Comparison of ENCODE assay signal across 8 cellular contexts in the genomic region with DNA sequence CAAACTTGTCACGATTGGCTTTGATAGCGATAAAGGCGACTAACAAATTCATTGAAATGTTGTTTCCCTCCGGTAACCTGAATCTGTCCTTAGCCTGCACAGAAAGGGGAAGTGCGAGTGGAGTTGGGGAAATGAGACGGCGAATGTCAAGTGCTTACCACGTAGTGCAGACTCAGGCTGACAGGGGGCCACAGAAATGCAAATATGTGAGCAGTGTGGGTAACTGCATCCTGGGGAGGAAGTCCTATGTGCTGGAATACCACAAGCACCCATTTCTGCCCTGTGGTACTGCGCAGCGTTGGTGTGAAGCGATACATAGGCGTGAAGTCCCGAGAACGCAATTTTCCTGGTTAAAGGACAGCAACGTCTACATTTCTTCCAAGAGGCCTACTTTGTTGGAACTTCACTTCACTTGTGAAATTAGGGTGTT. TPM values are rescaled to one million over a fixed set of nuclear protein-coding genes. Genes with fewer than 3 reads are reported as not detected.
DNase-seq lines count a peak whose midpoint lies in the region; ATAC-seq and TF ChIP-seq lines count a peak whose summit lies in the region.

No MANE protein-coding gene starts in this region.

- H3K27ac ChIP-seq in Peyer's patch (peak overlapping the region; percentile 97 to 99 (median 98)), testis (peak overlapping the region; percentile 59 to 95)

- H3K9me3 ChIP-seq in BE2C: no peaks in the 10 kb centered on the region
- H3K9me3 ChIP-seq in Peyer's patch: no peaks in the 10 kb centered on the region
- H3K9me3 ChIP-seq in testis: no peaks in the 10 kb centered on the region

- H3K27me3 Mint-ChIP-seq in activated T-helper 2 cell treated with anti-CD3 and anti-CD28 coated beads, Interferon-gamma antibody, Interleukin-2, Interleukin-4, amounts not matched to agents 10 μg/mL and 5 μg/mL and 100 μg/mL, durations not matched to agents 14 hours and 24 hours and 36 hours (ENCODE audit: low read depth): no peaks in the 10 kb centered on the region
- no peaks in the 10 kb centered on the region for H3K27me3 Mint-ChIP-seq in neural crest cell (ENCODE audit: low read depth)

- H3K36me3 ChIP-seq in BE2C: peaks cover 14% of the 10 kb centered on the region
- H3K36me3 ChIP-seq in Peyer's patch: peaks cover 0 to 16% (median 0%) of the 10 kb centered on the region in 3 donors
- no peaks in the 10 kb centered on the region for H3K36me3 ChIP-seq in testis (ENCODE audit: low read depth, missing control alignments)

- TF ChIP-seq CTCF in BE2C (IDR thresholded peaks at IDR 0.05; ENCODE audit: low read depth, low read length) (no peak), Peyer's patch (IDR thresholded peaks at IDR 0.05) (peak in 2 of 6 experiments; percentile 19 to 23), fibroblast of villous mesenchyme (IDR thresholded peaks at IDR 0.05; ENCODE audit: insufficient read depth, low read depth, low read length) (peak; percentile 11), neural crest cell (conservative IDR thresholded peaks at IDR 0.05) (no peak), testis (IDR thresholded peaks at IDR 0.05) (no peak)

- WGBS in testis, 2 donors: 0 to 2% methylated on average over 15 of the region's 15 CpGs

- H3K4me1 Mint-ChIP-seq in activated T-helper 2 cell treated with anti-CD3 and anti-CD28 coated beads, Interferon-gamma antibody, Interleukin-2, Interleukin-4, amounts not matched to agents 10 μg/mL and 5 μg/mL and 100 μg/mL, durations not matched to agents 14 hours and 24 hours and 36 hours (ENCODE audit: low read depth): peaks cover 41% of the 10 kb centered on the region
- peaks cover 19% of the 10 kb centered on the region for H3K4me1 Mint-ChIP-seq in neural crest cell

- H3K4me3 Mint-ChIP-seq in activated T-helper 2 cell treated with anti-CD3 and anti-CD28 coated beads, Interferon-gamma antibody, Interleukin-2, Interleukin-4, amounts not matched to agents 10 μg/mL and 5 μg/mL and 100 μg/mL, durations not matched to agents 14 hours and 24 hours and 36 hours (ENCODE audit: low read depth): peak overlapping the region; percentile 98
- H3K4me3 Mint-ChIP-seq in neural crest cell: peak overlapping the region; percentile 95

- peak overlapping the region; percentile 99 for H3K27ac Mint-ChIP-seq in activated T-helper 2 cell treated with anti-CD3 and anti-CD28 coated beads, Interferon-gamma antibody, Interleukin-2, Interleukin-4, amounts not matched to agents 10 μg/mL and 5 μg/mL and 100 μg/mL, durations not matched to agents 14 hours and 24 hours and 36 hours
- H3K27ac Mint-ChIP-seq in neural crest cell (ENCODE audit: unreplicated experiment): peak overlapping the region; percentile 97

- H3K36me3 Mint-ChIP-seq in activated T-helper 2 cell treated with anti-CD3 and anti-CD28 coated beads, Interferon-gamma antibody, Interleukin-2, Interleukin-4, amounts not matched to agents 10 μg/mL and 5 μg/mL and 100 μg/mL, durations not matched to agents 14 hours and 24 hours and 36 hours (ENCODE audit: low read depth): peaks cover 45% of the 10 kb centered on the region
- H3K36me3 Mint-ChIP-seq in neural crest cell (ENCODE audit: low read depth): no peaks in the 10 kb centered on the region

- H3K4me3 ChIP-seq in BE2C (ENCODE audit: low read depth, low read length) (peak overlapping the region; percentile 90), Peyer's patch (peak overlapping the region; percentile 78 to 97 (median 94)), fibroblast of villous mesenchyme (ENCODE audit: low read depth, low read length) (peak overlapping the region; percentile 90), testis (peak overlapping the region; percentile 74 to 90)

- intact Hi-C loops in activated T-helper 2 cell treated with anti-CD3 and anti-CD28 coated beads, Interferon-gamma antibody, Interleukin-2, Interleukin-4, amounts not matched to agents 10 μg/mL and 5 μg/mL and 100 μg/mL, durations not matched to agents 14 hours and 24 hours and 36 hours (cut with micrococcal nuclease): loop anchor here (2.0 kb wide), 1 partner anchor 36 kb away; no protein-coding TSS in a partner anchor
- intact Hi-C loops in testis (cut with DNase I; ENCODE audit: low total_unique reads): no loop called here

- H3K9me3 Mint-ChIP-seq in activated T-helper 2 cell treated with anti-CD3 and anti-CD28 coated beads, Interferon-gamma antibody, Interleukin-2, Interleukin-4, amounts not matched to agents 10 μg/mL and 5 μg/mL and 100 μg/mL, durations not matched to agents 14 hours and 24 hours and 36 hours: no peaks in the 10 kb centered on the region
- H3K9me3 Mint-ChIP-seq in neural crest cell: no peaks in the 10 kb centered on the region

- ATAC-seq in GM18907 (IDR thresholded peaks at IDR 0.05; ENCODE audit: unreplicated experiment): peak; percentile 55
- peak; percentile 48 for ATAC-seq in HG03135 (IDR thresholded peaks at IDR 0.05; ENCODE audit: unreplicated experiment)

- TF ChIP-seq POLR2A in Peyer's patch (IDR thresholded peaks at IDR 0.05) (no peak), testis (IDR thresholded peaks at IDR 0.05) (no peak)

- H3K4me1 ChIP-seq in BE2C: no peaks in the 10 kb centered on the region
- H3K4me1 ChIP-seq in Peyer's patch: peaks cover 0 to 28% (median 3%) of the 10 kb centered on the region in 4 donors
- H3K4me1 ChIP-seq in testis: peaks cover 22% of the 10 kb centered on the region

- DNase-seq in BE2C: peak; percentile 39
- peak; percentile 47 to 91 (median 86) for DNase-seq in Peyer's patch
- peak; percentile 53 for DNase-seq in activated T-helper 2 cell treated with anti-CD3 and anti-CD28 coated beads, Interferon-gamma antibody, Interleukin-2, Interleukin-4, amounts not matched to agents 10 μg/mL and 5 μg/mL and 100 μg/mL, durations not matched to agents 14 hours and 24 hours and 36 hours (ENCODE audit: low spot score)
- peak; percentile 76 for DNase-seq in fibroblast of villous mesenchyme (ENCODE audit: low read depth)
- peak; percentile 1 for DNase-seq in neural crest cell (ENCODE audit: low read depth, low spot score)
- peak; percentile 56 for DNase-seq in testis

- H3K27me3 ChIP-seq in BE2C (no peaks in the 10 kb centered on the region), Peyer's patch (no peaks in the 10 kb centered on the region), testis (no peaks in the 10 kb centered on the region)

RNA-seq across cellular contexts. Expression of gene EIF4ENIF1, which starts 0.9 kb away (rescaled TPM):
- polyA plus RNA-seq in BE2C (2012; ENCODE audit: insufficient read depth, insufficient read length, low read depth): 48.9 TPM
- total RNA-seq in Peyer's patch (10 to 100 TPM; 22.2 to 47.9 (median 26.2) TPM), fibroblast of villous mesenchyme (13.5 and 25.0 TPM in 2 replicates), neural crest cell (47.4 and 48.1 TPM in 2 replicates), testis (10 to 100 TPM; 74.6 to 79.7 TPM)
- 96.5 and 103 TPM in 2 replicates for total RNA-seq in activated T-helper 2 cell treated with anti-CD3 and anti-CD28 coated beads, Interferon-gamma antibody, Interleukin-2, Interleukin-4, amounts not matched to agents 10 μg/mL and 5 μg/mL and 100 μg/mL, durations not matched to agents 14 hours and 24 hours and 36 hours
- 127 TPM for polyA plus RNA-seq in testis (ENCODE audit: insufficient read depth, low read depth, low replicate concordance)

RNA-seq across cellular contexts. Expression of gene SFI1, which starts 5.8 kb away (rescaled TPM):
- 20.8 TPM for polyA plus RNA-seq in BE2C (2012; ENCODE audit: insufficient read depth, insufficient read length, low read depth)
- 100 to 1,000 TPM; 124 to 307 (median 198) TPM for total RNA-seq in Peyer's patch
- 409 and 435 TPM in 2 replicates for total RNA-seq in activated T-helper 2 cell treated with anti-CD3 and anti-CD28 coated beads, Interferon-gamma antibody, Interleukin-2, Interleukin-4, amounts not matched to agents 10 μg/mL and 5 μg/mL and 100 μg/mL, durations not matched to agents 14 hours and 24 hours and 36 hours
- 15.5 and 17.1 TPM in 2 replicates for total RNA-seq in fibroblast of villous mesenchyme
- 67.3 and 73.1 TPM in 2 replicates for total RNA-seq in neural crest cell
- 100 to 1,000 TPM; 129 to 141 TPM for total RNA-seq in testis
- 48.8 TPM for polyA plus RNA-seq in testis (ENCODE audit: insufficient read depth, low read depth, low replicate concordance)

Comparison
In these comparisons a context has a peak if more than half of its experiments do, and no peak if none do; other contexts are left out.
1. Peak in every context shown above with its lines: DNase-seq, ATAC-seq, H3K4me3 ChIP-seq and H3K27ac ChIP-seq.
2. DNase-seq: peak in every context shown above with its lines; median percentile 86 in Peyer's patch; 76 in fibroblast of villous mesenchyme; 56 in testis; 53 in activated T-helper 2 cell treated with anti-CD3 and anti-CD28 coated beads, Interferon-gamma antibody, Interleukin-2, Interleukin-4, amounts not matched to agents 10 μg/mL and 5 μg/mL and 100 μg/mL, durations not matched to agents 14 hours and 24 hours and 36 hours; 39 in BE2C; 1 in neural crest cell.